In genomic region chr1:174238845-174239501, GRCh38 we compare ENCODE assay signal across 8 cellular contexts.
DNase-seq lines count a peak whose midpoint lies in the region; TF ChIP-seq lines count a peak whose summit lies in the region.
"Not testable (repeated sequence)": the region's sequence is repeated elsewhere in the genome, so short reads cannot be mapped to it uniquely, and the experiment has no call there.

No MANE protein-coding gene starts in this region.

- H3K27ac Mint-ChIP-seq in nephron (peak overlapping the region in 2 of 3 experiments; percentile 18 to 37), type B pancreatic cell (peak overlapping the region; percentile 59)

- H3K9me3 Mint-ChIP-seq in nephron, type B pancreatic cell: not testable (repeated sequence)

- not testable (repeated sequence) for TF ChIP-seq CTCF in epithelial cell of esophagus (IDR thresholded peaks at IDR 0.05; ENCODE audit: insufficient read depth, low read depth, low read length, missing control alignments); nephron (IDR thresholded peaks at IDR 0.05; ENCODE audit: unreplicated experiment in 3 of 3); type B pancreatic cell (conservative IDR thresholded peaks at IDR 0.05)

- 43% methylated on average over 31 of the region's 31 CpGs for WGBS in HUES64

- peak overlapping the region; percentile 83 for H3K9ac ChIP-seq in HUES64 (ENCODE audit: low read depth, low read length)
- H3K9ac ChIP-seq in iPS-18a (ENCODE audit: low read length), result not testable (repeated sequence)

- H3K27ac ChIP-seq in HUES64 (ENCODE audit: low read depth, low read length), result peak overlapping the region; percentile 37
- not testable (repeated sequence) for H3K27ac ChIP-seq in iPS-18a (ENCODE audit: low read length)

- H3K4me3 Mint-ChIP-seq in nephron (peak overlapping the region; percentile 44 to 47 (median 47)), type B pancreatic cell (peak overlapping the region; percentile 44)

- not testable (repeated sequence) for H3K27me3 ChIP-seq in HUES64 (ENCODE audit: insufficient read depth, low read length); iPS-18a (ENCODE audit: control insufficient read depth, insufficient read depth, low read length)

- H3K36me3 ChIP-seq in HUES64 (ENCODE audit: insufficient read depth, low read length), result peaks cover 15% of the 10 kb centered on the region
- not testable (repeated sequence) for H3K36me3 ChIP-seq in iPS-18a (ENCODE audit: control insufficient read depth, low read depth, low read length)

- not testable (repeated sequence) for H3K4me1 Mint-ChIP-seq in nephron; type B pancreatic cell (ENCODE audit: unreplicated experiment)

- not testable (repeated sequence) for H3K4me1 ChIP-seq in HUES64 (ENCODE audit: insufficient read depth, low read length); iPS-18a (ENCODE audit: control insufficient read depth, low read depth, low read length)

- H3K36me3 Mint-ChIP-seq in nephron (ENCODE audit: low read depth), result peaks cover 15% of the 10 kb centered on the region
- H3K36me3 Mint-ChIP-seq in type B pancreatic cell, result not testable (repeated sequence)

- H3K27me3 Mint-ChIP-seq in nephron (ENCODE audit: low read depth); type B pancreatic cell: not testable (repeated sequence)

- H3K4me3 ChIP-seq in HUES64 (ENCODE audit: low read length) (peak overlapping the region; percentile 58), epithelial cell of esophagus (ENCODE audit: low read length) (peak overlapping the region; percentile 36), iPS-18a (ENCODE audit: low read length) (peak overlapping the region; percentile 25)

- DNase-seq in DMS79 (lab: John Stamatoyannopoulos, UW), result peak; percentile 10
- DNase-seq in NCI-H345 treated with DMSO at 0.1 percent for 48 hours (lab: John Stamatoyannopoulos, UW; ENCODE audit: unreplicated experiment), result peak; percentile 4
- DNase-seq in SW480 (ENCODE audit: low spot score), result peak; percentile 60
- DNase-seq in epithelial cell of esophagus (ENCODE audit: low read depth), result peak; percentile 77
- not testable (repeated sequence) for DNase-seq in type B pancreatic cell (ENCODE audit: extremely low spot score, unreplicated experiment)

- H3K9me3 ChIP-seq in HUES64 (ENCODE audit: insufficient read depth, low read depth, low read length); iPS-18a (ENCODE audit: control insufficient read depth, low read depth, low read length): not testable (repeated sequence)
